ENCODE assay signal across 8 cellular contexts in the genomic region with DNA sequence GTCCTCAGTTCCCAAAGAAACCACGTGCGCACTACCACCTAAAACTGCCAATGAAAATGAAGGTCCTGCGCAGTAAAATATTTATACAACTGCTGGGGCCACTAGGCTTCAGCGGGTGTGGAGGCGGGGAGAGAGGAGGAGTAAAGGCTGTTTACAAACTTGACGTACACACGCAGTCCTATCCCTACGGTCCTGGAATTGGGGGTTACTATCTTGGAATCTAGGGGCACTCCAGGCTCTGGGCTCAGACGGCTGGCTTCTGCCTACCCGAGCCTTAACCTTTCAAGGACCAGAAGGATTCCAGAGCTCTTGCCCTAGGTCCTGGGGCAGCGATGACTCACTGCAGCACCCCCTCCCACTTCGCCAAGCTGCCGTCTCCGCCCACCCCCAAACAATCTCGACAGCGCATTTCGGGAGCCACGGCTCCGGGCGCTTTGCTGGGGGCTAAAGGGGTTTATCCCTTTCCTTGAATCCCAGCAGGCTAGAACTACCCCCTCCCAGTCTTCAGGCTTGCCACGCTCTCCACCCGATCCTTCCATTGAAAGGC. TPM values are rescaled to one million over a fixed set of nuclear protein-coding genes. Genes with fewer than 3 reads are reported as not detected.
A peak's percentile ranks its signal among the peaks of the same experiment; 100 is the strongest.
DNase-seq lines count a peak whose midpoint lies in the region; ATAC-seq and TF ChIP-seq lines count a peak whose summit lies in the region.

No MANE protein-coding gene starts in this region.

- in situ Hi-C loops in Panc1 (cut with HindIII; ENCODE audit: low pct_unique_long_range_greater_than_20kb, low sequenced_read_pairs): no loop called here

- ATAC-seq in Panc1 (no peak), GM21737 (IDR thresholded peaks at IDR 0.05; ENCODE audit: unreplicated experiment) (no peak)
- no peak for ATAC-seq in activated CD4-positive, CD25-positive, alpha-beta regulatory T cell treated with anti-CD3 and anti-CD28 coated beads, Interleukin-2, amount 50 U/mL, for 24 hours

- H3K27ac ChIP-seq in Panc1 (ENCODE audit: low read length) (no peak overlapping the region), esophagus (ENCODE audit: low read depth in 2 of 2, low read length in 1 of 2) (peak overlapping the region; percentile 85 to 88), mesenchymal stem cell (ENCODE audit: low read length, poor library complexity, severe bottlenecking) (peak overlapping the region; percentile 65), tibial artery (peak overlapping the region; percentile 94 to 98)

- CTCF ChIA-PET in Panc1 (lab: Charles Lee): no interaction called here

- 10 to 11% methylated on average over 22 of the region's 22 CpGs for WGBS in esophagus, 2 donors
- under 1% methylated on average over 16 of the region's 22 CpGs for WGBS in mesenchymal stem cell

- H3K9ac ChIP-seq in mesenchymal stem cell (ENCODE audit: low read length): peak overlapping the region; percentile 95

- H3K27me3 ChIP-seq in Panc1 (ENCODE audit: control insufficient read depth, insufficient read depth, low read length): peaks cover 8% of the 10 kb centered on the region
- no peaks in the 10 kb centered on the region for H3K27me3 ChIP-seq in esophagus (ENCODE audit: control insufficient read depth in 1 of 2, insufficient read depth in 2 of 2, low read length in 2 of 2)
- no peaks in the 10 kb centered on the region for H3K27me3 ChIP-seq in mesenchymal stem cell (ENCODE audit: control insufficient read depth in 1 of 2, insufficient read depth in 1 of 2, low read length in 2 of 2)
- no peaks in the 10 kb centered on the region for H3K27me3 ChIP-seq in tibial artery

- H3K4me1 ChIP-seq in Panc1 (ENCODE audit: control insufficient read depth, insufficient read depth, low read length): peaks cover 3% of the 10 kb centered on the region; the same call in 1 of the 2 replicates
- peaks cover 0 to 2% of the 10 kb centered on the region in 2 donors for H3K4me1 ChIP-seq in esophagus (ENCODE audit: control insufficient read depth in 2 of 2, insufficient read depth in 2 of 2, low read length in 1 of 2)
- peaks cover 3% of the 10 kb centered on the region for H3K4me1 ChIP-seq in mesenchymal stem cell (ENCODE audit: control insufficient read depth, insufficient read depth, low read depth, low read length)
- H3K4me1 ChIP-seq in tibial artery: peaks cover 0 to 25% (median 0%) of the 10 kb centered on the region in 4 donors

- no peak overlapping the region for H3K23ac ChIP-seq in mesenchymal stem cell (ENCODE audit: low read length in 2 of 2)

- H4K8ac ChIP-seq in mesenchymal stem cell (ENCODE audit: low read length): peak overlapping the region; percentile 66

- no peak for TF ChIP-seq CTCF in Panc1 (IDR thresholded peaks at IDR 0.05)
- TF ChIP-seq CTCF in tibial artery (IDR thresholded peaks at IDR 0.05): no peak

- H3K4me3 ChIP-seq in Panc1 (ENCODE audit: low read depth in 2 of 2, low read length in 2 of 2) (peak overlapping the region; percentile 34 to 55; a peak in 2 of 4 replicates), esophagus (ENCODE audit: low read depth in 1 of 2, low read length in 2 of 2) (peak overlapping the region; percentile 56 to 67), mesenchymal stem cell (ENCODE audit: insufficient read depth in 1 of 2, low read depth in 1 of 2, low read length in 2 of 2) (peak overlapping the region; percentile 73 to 96), tibial artery (peak overlapping the region; percentile 79)

- H2BK120ac ChIP-seq in mesenchymal stem cell (ENCODE audit: low read depth, low read length): peak overlapping the region; percentile 35

- H4K91ac ChIP-seq in mesenchymal stem cell (ENCODE audit: low read length): no peak overlapping the region

- no peak overlapping the region for H2BK15ac ChIP-seq in mesenchymal stem cell (ENCODE audit: low read depth, poor library complexity, severe bottlenecking)

- peak overlapping the region; percentile 80 for H3K4me2 ChIP-seq in mesenchymal stem cell (ENCODE audit: low read length, poor library complexity, severe bottlenecking)

- intact Hi-C loops in Panc1 (cut with micrococcal nuclease; ENCODE audit: unreplicated experiment) (no loop called here), tibial artery (cut with DNase I; ENCODE audit: low total_unique reads) (loop anchor here (5.0 kb wide), 1 partner anchor 152 kb away; no protein-coding TSS in a partner anchor)

- H3K9me3 ChIP-seq in Panc1 (ENCODE audit: control insufficient read depth, insufficient read depth, low read depth, low read length) (no peaks in the 10 kb centered on the region), esophagus (ENCODE audit: control insufficient read depth in 2 of 2, insufficient read depth in 1 of 2, low read depth in 1 of 2, low read length in 1 of 2) (no peaks in the 10 kb centered on the region), mesenchymal stem cell (ENCODE audit: control insufficient read depth, low read length) (no peaks in the 10 kb centered on the region), tibial artery (no peaks in the 10 kb centered on the region)

- H2AFZ ChIP-seq in mesenchymal stem cell (ENCODE audit: low read depth, low read length): peak overlapping the region; percentile 20

- no peak overlapping the region for H3K18ac ChIP-seq in mesenchymal stem cell (ENCODE audit: low read depth in 1 of 2, low read length in 2 of 2)

- H2BK12ac ChIP-seq in mesenchymal stem cell (ENCODE audit: low read length in 2 of 2): no peak overlapping the region

- H3K79me1 ChIP-seq in mesenchymal stem cell (replicated peaks; ENCODE audit: low read length, poor library complexity, severe bottlenecking): peaks cover 15% of the 10 kb centered on the region

- H2BK5ac ChIP-seq in mesenchymal stem cell (ENCODE audit: low read depth, low read length, poor library complexity, severe bottlenecking): no peak overlapping the region

- no peak overlapping the region for H2AK5ac ChIP-seq in mesenchymal stem cell (ENCODE audit: low read length, severe bottlenecking)

- POLR2A ChIA-PET in Panc1 (lab: Charles Lee): no interaction called here

- no peak overlapping the region for H3K14ac ChIP-seq in mesenchymal stem cell (ENCODE audit: low read length in 2 of 2)

- BruUV-seq in Panc1 (replicated peaks; lab: Mats Ljungman, UMichigan): no TSS peak

- H3K36me3 ChIP-seq in Panc1 (ENCODE audit: control insufficient read depth, insufficient read depth, low read length) (no peaks in the 10 kb centered on the region), esophagus (ENCODE audit: control insufficient read depth in 2 of 2, insufficient read depth in 2 of 2, low read length in 1 of 2) (no peaks in the 10 kb centered on the region), mesenchymal stem cell (ENCODE audit: control insufficient read depth in 1 of 2, insufficient read depth in 2 of 2, low read depth in 1 of 2, low read length in 2 of 2) (peaks cover 0 to under 1% of the 10 kb centered on the region in 2 experiments), tibial artery (peaks cover 0 to 6% (median 0%) of the 10 kb centered on the region in 3 donors)

- H3K4ac ChIP-seq in mesenchymal stem cell (ENCODE audit: low read depth in 1 of 2, low read length in 2 of 2): no peak overlapping the region

- DNase-seq in Panc1 (ENCODE audit: low read depth, low spot score): no peak
- DNase-seq in mesenchymal stem cell: peak; percentile 84
- peak; percentile 45 to 88 for DNase-seq in tibial artery
- DNase-seq in T-helper 2 cell: no peak
- DNase-seq in NCI-H774 (lab: John Stamatoyannopoulos, UW): no peak

RNA-seq across cellular contexts. Expression of a gene that starts 3.0 kb away (rescaled TPM):
- total RNA-seq in Panc1 (2021; ENCODE audit: unreplicated experiment): 0.05 TPM
- not detected for polyA plus RNA-seq in Panc1 (2012; ENCODE audit: insufficient read length)
- 1 to 10 TPM; 3.1 to 3.3 TPM for polyA plus RNA-seq in esophagus
- 13.6 TPM for polyA plus RNA-seq in mesenchymal stem cell (2013, experiment 1 of 2)
- polyA plus RNA-seq in mesenchymal stem cell (2013, experiment 2 of 2): 12.3 TPM

Comparison
In these comparisons a context has a peak if more than half of its experiments do, and no peak if none do; other contexts are left out.
1. DNase-seq: peak in mesenchymal stem cell (single experiment) and tibial artery (2 of 2); none in Panc1 (single experiment), T-helper 2 cell (0 of 5) and NCI-H774 (single experiment).
2. Peak in every context shown above with its lines, with median percentiles within 50 percentile points of each other: H3K4me3 ChIP-seq.